7 cellular contexts compared by ENCODE assay signal in the genomic region with DNA sequence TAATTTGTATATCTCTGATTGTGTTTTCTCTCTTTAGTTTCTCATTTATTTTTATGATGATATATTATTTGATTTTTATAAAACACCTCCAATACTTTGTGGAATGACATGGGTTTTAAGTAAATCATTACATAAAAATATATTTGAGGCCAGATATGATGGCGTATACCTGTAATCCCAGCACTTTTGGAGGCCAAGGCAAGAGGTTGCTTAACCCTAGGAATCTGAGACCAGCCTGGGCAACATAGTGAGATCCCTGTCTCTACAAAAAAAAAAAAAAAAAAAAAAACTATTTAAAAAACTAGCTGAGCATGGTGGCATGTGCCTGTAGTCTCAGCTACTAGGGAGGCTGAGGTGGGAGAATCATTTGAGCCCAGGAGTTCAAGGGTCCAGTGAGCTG.
"Had no signal": no experiment of that assay in that cellular context is flagged by ENCODE, and none has a peak within 500 bp of the region (broad histone marks: within the 10 kb centered on the region; RNA-seq: fewer than 3 reads in every experiment).

No MANE protein-coding gene starts in this region.

- FAIRE-seq: HTR-8/SVneo had no signal

- DNase-seq: IMR-90, KBM-7, KG1 had no signal

- H3K27ac Mint-ChIP-seq: IgD-negative memory B cell had no signal

- H3K9ac ChIP-seq: KMS-11 had no signal

- H3K4me3 Mint-ChIP-seq: IgD-negative memory B cell had no signal

- H3K4me1 Mint-ChIP-seq: IgD-negative memory B cell had no signal

- H3K27ac ChIP-seq: HL-60 had no signal

- H3K36me3 Mint-ChIP-seq: IgD-negative memory B cell had no signal
